1 cellular context compared by ENCODE assay signal in the genomic region with DNA sequence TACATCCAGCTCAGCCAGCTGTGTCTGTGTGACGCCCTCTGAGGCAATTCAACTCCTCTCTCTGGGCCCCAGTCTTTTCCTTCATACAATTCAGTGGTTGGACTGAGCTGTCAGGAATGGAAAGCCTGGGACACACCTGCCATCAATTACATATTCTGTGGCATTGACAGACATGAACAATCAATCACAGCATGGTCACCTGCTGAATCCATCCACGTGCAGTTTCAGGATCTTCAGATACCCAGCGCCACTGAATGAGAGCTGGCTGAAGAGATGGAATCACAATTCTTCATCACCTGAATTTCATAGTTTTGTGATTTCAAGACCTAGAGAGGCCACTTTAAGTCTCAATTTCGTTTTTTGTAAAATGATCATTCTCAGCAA.
TF ChIP-seq lines count a peak whose summit lies in the region.

No MANE protein-coding gene starts in this region.

TF ChIP-seq in H1, 55 proteins besides CTCF, POLR2A, EP300 and RAD21:
- TF ChIP-seq CBX5 (IDR thresholded peaks at IDR 0.05; ENCODE audit: low read depth, low read length), result no peak
- TF ChIP-seq CHD2 (IDR thresholded peaks at IDR 0.05; ENCODE audit: low read length), result no peak
- TF ChIP-seq GABPA (IDR thresholded peaks at IDR 0.05; ENCODE audit: borderline replicate concordance, insufficient read depth, low read length), result no peak
- no peak for TF ChIP-seq MAX (IDR thresholded peaks at IDR 0.05)
- no peak for TF ChIP-seq ASH2L (IDR thresholded peaks at IDR 0.05; ENCODE audit: low read length)
- TF ChIP-seq CHD1 (IDR thresholded peaks at IDR 0.05; ENCODE audit: low read depth, low read length), result no peak
- TF ChIP-seq HDAC2 (IDR thresholded peaks at IDR 0.05; ENCODE audit: borderline replicate concordance in 1 of 2, low read depth in 2 of 2, low read length in 2 of 2), result no peak
- TF ChIP-seq ATF3 (IDR thresholded peaks at IDR 0.05; ENCODE audit: insufficient read depth, low read depth, low read length), result no peak
- TF ChIP-seq KDM4A (IDR thresholded peaks at IDR 0.05; ENCODE audit: low read depth, low read length, severe bottlenecking), result no peak
- no peak for TF ChIP-seq KDM1A (IDR thresholded peaks at IDR 0.05; ENCODE audit: borderline replicate concordance, low read length)
- no peak for TF ChIP-seq EZH2 (IDR thresholded peaks at IDR 0.05; ENCODE audit: low read depth, low read length, severe bottlenecking)
- TF ChIP-seq SRF (IDR thresholded peaks at IDR 0.05; ENCODE audit: low read depth, low read length), result no peak
- no peak for TF ChIP-seq BCL11A (IDR thresholded peaks at IDR 0.05; ENCODE audit: low read depth in 2 of 2, low read length in 2 of 2)
- no peak for TF ChIP-seq BRCA1 (IDR thresholded peaks at IDR 0.05; ENCODE audit: low read depth, low read length)
- TF ChIP-seq PHF8 (conservative IDR thresholded peaks at IDR 0.05; ENCODE audit: low read depth, low read length), result no peak
- TF ChIP-seq TAF7 (optimal IDR thresholded peaks at IDR 0.05; ENCODE audit: borderline replicate concordance, low read depth, low read length), result no peak
- TF ChIP-seq POU5F1 (IDR thresholded peaks at IDR 0.05; ENCODE audit: low read depth, low read length), result no peak
- TF ChIP-seq CBX8 (IDR thresholded peaks at IDR 0.05; ENCODE audit: borderline replicate concordance, low read depth, low read length), result no peak
- no peak for TF ChIP-seq RXRA (IDR thresholded peaks at IDR 0.05; ENCODE audit: insufficient read depth, low read depth, low read length)
- no peak for TF ChIP-seq SP2 (IDR thresholded peaks at IDR 0.05; ENCODE audit: low read length)
